15 cellular contexts compared by ENCODE assay signal in genomic region chr15:71559098-71559497, GRCh38.
A peak's percentile ranks its signal among the peaks of the same experiment; 100 is the strongest.
DNase-seq lines count a peak whose midpoint lies in the region; ATAC-seq and TF ChIP-seq lines count a peak whose summit lies in the region.
"Had no signal": no experiment of that assay in that cellular context is flagged by ENCODE, and none has a peak within 500 bp of the region (broad histone marks: within the 10 kb centered on the region; RNA-seq: fewer than 3 reads in every experiment).

No MANE protein-coding gene starts in this region.

- DNase-seq in AG09309 (ENCODE audit: low read depth) (peak; percentile 76), HT1080 (ENCODE audit: low read depth) (peak; percentile 78), astrocyte of the hippocampus (ENCODE audit: low read depth, low spot score) (peak; percentile 89), kidney epithelial cell (ENCODE audit: low read depth) (peak; percentile 14), COLO668 (lab: John Stamatoyannopoulos, UW; ENCODE audit: unreplicated experiment) (no peak), NCI-H1694 (lab: John Stamatoyannopoulos, UW) (no peak)
- DNase-seq: activated naive CD8-positive, alpha-beta T cell treated with anti-CD3 and anti-CD28 coated beads, Interleukin-2, amount 10 ng/mL, durations not matched to agents 7 days and 5 days; AML-193; heart right ventricle; NCI-H187; SHP77 treated with DMSO at 0.1 percent for 48 hours; stimulated activated CD4-positive, alpha-beta T cell treated with anti-CD3 and anti-CD28 coated beads, Interleukin-2, amount 100 ng/mL, for 24 hours had no signal

- H3K4me3 ChIP-seq in AG09309 (ENCODE audit: control insufficient read depth, low read depth, low read length) (no peak overlapping the region), kidney epithelial cell (ENCODE audit: low read depth, low read length) (no peak overlapping the region)
- H3K4me3 ChIP-seq: heart right ventricle, K562 had no signal

- ATAC-seq in GM18907 (IDR thresholded peaks at IDR 0.05; ENCODE audit: unreplicated experiment), result no peak
- ATAC-seq in HG03378 (IDR thresholded peaks at IDR 0.05; ENCODE audit: unreplicated experiment), result no peak
- ATAC-seq: heart right ventricle, K562 had no signal

- TF ChIP-seq CTCF in AG09309 (IDR thresholded peaks at IDR 0.05; ENCODE audit: control insufficient read depth, insufficient read depth, low read depth, low read length, missing control alignments) (no peak), kidney epithelial cell (IDR thresholded peaks at IDR 0.05; ENCODE audit: insufficient read depth, low read length, poor library complexity, severe bottlenecking) (no peak)

- H3K27me3 ChIP-seq in kidney epithelial cell (ENCODE audit: control insufficient read depth, insufficient read depth, low read length), result no peaks in the 10 kb centered on the region
- H3K27me3 ChIP-seq: heart right ventricle had no signal

- no peaks in the 10 kb centered on the region for H3K36me3 ChIP-seq in kidney epithelial cell (ENCODE audit: control insufficient read depth, insufficient read depth, low read length)
- H3K36me3 ChIP-seq: heart right ventricle had no signal

Comparison
In these comparisons a context has a peak if more than half of its experiments do, and no peak if none do; other contexts are left out.
1. DNase-seq: peak in AG09309 (single experiment), HT1080 (single experiment), astrocyte of the hippocampus (single experiment) and kidney epithelial cell (single experiment); none in COLO668 (single experiment) and NCI-H1694 (single experiment).